ENCODE assay signal across 1 cellular context in genomic region chr3:16529264-16529663, GRCh38.
TF ChIP-seq lines count a peak whose summit lies in the region.

No MANE protein-coding gene starts in this region.

TF ChIP-seq in HCT116, 20 proteins besides CTCF, POLR2A, EP300 and RAD21 (continued from another document):
- TF ChIP-seq SRF (IDR thresholded peaks at IDR 0.05; ENCODE audit: low read depth) (no peak), CBX3 (IDR thresholded peaks at IDR 0.05; ENCODE audit: low read depth) (no peak), EZH2 (IDR thresholded peaks at IDR 0.05) (no peak), ELF1 (IDR thresholded peaks at IDR 0.05; ENCODE audit: borderline replicate concordance, low read depth) (no peak), SIN3A (IDR thresholded peaks at IDR 0.05; ENCODE audit: low read depth) (no peak), JUND (IDR thresholded peaks at IDR 0.05) (no peak), POLR2AphosphoS5 (IDR thresholded peaks at IDR 0.05; ENCODE audit: low read depth, low read length) (no peak), FOSL1 (IDR thresholded peaks at IDR 0.05; ENCODE audit: low read depth) (no peak), ATF3 (IDR thresholded peaks at IDR 0.05) (no peak), REST (IDR thresholded peaks at IDR 0.05; ENCODE audit: low read depth) (no peak), MAX (IDR thresholded peaks at IDR 0.05) (no peak), ZFX (IDR thresholded peaks at IDR 0.05) (no peak), SP1 (IDR thresholded peaks at IDR 0.05; ENCODE audit: low read depth) (no peak), EGR1 (IDR thresholded peaks at IDR 0.05; ENCODE audit: low read depth) (no peak), YY1 (IDR thresholded peaks at IDR 0.05; ENCODE audit: extremely low read depth, insufficient replicate concordance, low read depth, low read length) (no peak), ZNF274 (IDR thresholded peaks at IDR 0.05; ENCODE audit: low read depth, low read length) (no peak), TCF7L2 (IDR thresholded peaks at IDR 0.05; ENCODE audit: borderline replicate concordance, extremely low read depth, insufficient read depth, insufficient read length) (no peak), CEBPB (IDR thresholded peaks at IDR 0.05; ENCODE audit: low read depth) (no peak)
